1 cellular context compared by ENCODE assay signal in genomic region chr13:101450749-101451130, GRCh38.
TF ChIP-seq lines count a peak whose summit lies in the region.

No MANE protein-coding gene starts in this region.

TF ChIP-seq in A549, 52 proteins besides CTCF, POLR2A, EP300 and RAD21:
- TF ChIP-seq HOXB13 (CRISPR knock-in tag; IDR thresholded peaks at IDR 0.05; ENCODE audit: low read depth) (no peak), NFE2L2 (conservative IDR thresholded peaks at IDR 0.05; ENCODE audit: low read length) (no peak), EHMT2 (IDR thresholded peaks at IDR 0.05; ENCODE audit: low read depth) (no peak), TP53 (CRISPR knock-in tag; IDR thresholded peaks at IDR 0.05) (no peak)
